Comparison of ENCODE assay signal across 9 cellular contexts in genomic region chr1:155062151-155062686, GRCh38. TPM values are rescaled to one million over a fixed set of nuclear protein-coding genes. Genes with fewer than 3 reads are reported as not detected.
A peak's percentile ranks its signal among the peaks of the same experiment; 100 is the strongest.
DNase-seq lines count a peak whose midpoint lies in the region; ATAC-seq and TF ChIP-seq lines count a peak whose summit lies in the region.
"Had no signal": no experiment of that assay in that cellular context is flagged by ENCODE, and none has a peak within 500 bp of the region (broad histone marks: within the 10 kb centered on the region; RNA-seq: fewer than 3 reads in every experiment).

No MANE protein-coding gene starts in this region.

- peak overlapping the region; percentile 95 for H3K4me2 ChIP-seq in Karpas-422 (ENCODE audit: low read depth, low read length, poor library complexity, severe bottlenecking)
- H3K4me2 ChIP-seq in neuronal stem cell (ENCODE audit: insufficient read depth, low read length, poor library complexity, severe bottlenecking), result peak overlapping the region; percentile 93

- H3K4me1 Mint-ChIP-seq in activated T-helper 1 cell treated with anti-CD3 and anti-CD28 coated beads, Interleukin-12 subunit alpha, Interleukin-12 subunit beta, Interleukin-2, Interleukin-4 antibody, amounts not matched to agents 30 ng/mL and 10 ng/mL and 1 ng/mL, durations not matched to agents 14 hours and 24 hours and 36 hours (ENCODE audit: low read depth), result peaks cover 31% of the 10 kb centered on the region

- no peak overlapping the region for H2BK12ac ChIP-seq in neuronal stem cell (ENCODE audit: low read length)

- no peak overlapping the region for H3K4ac ChIP-seq in neuronal stem cell (ENCODE audit: low read length)

- peak overlapping the region; percentile 85 for H3K4me3 ChIP-seq in Karpas-422 (ENCODE audit: low read length)
- H3K4me3 ChIP-seq in effector memory CD4-positive, alpha-beta T cell (ENCODE audit: insufficient read depth, low read depth, low read length, poor library complexity, severe bottlenecking), result peak overlapping the region; percentile 92
- H3K4me3 ChIP-seq in neuronal stem cell (ENCODE audit: low read length in 2 of 2), result no peak overlapping the region
- H3K4me3 ChIP-seq in body of pancreas, result no peak overlapping the region

- intact Hi-C loops in activated T-helper 1 cell treated with anti-CD3 and anti-CD28 coated beads, Interleukin-12 subunit alpha, Interleukin-12 subunit beta, Interleukin-2, Interleukin-4 antibody, amounts not matched to agents 30 ng/mL and 10 ng/mL and 1 ng/mL, durations not matched to agents 14 hours and 24 hours and 36 hours (cut with micrococcal nuclease), result loop anchor here (2.0 to 5.0 kb wide), 3 partner anchors 73 to 503 kb away; partner anchors contain the start of genes ADAR, SLC50A1 and UBE2Q1
- intact Hi-C loops in body of pancreas (cut with DNase I), result no loop called here

- DNase-seq in DMS53 (lab: John Stamatoyannopoulos, UW) (peak; percentile 78), DMS53 treated with DMSO at 0.1 percent for 48 hours (lab: John Stamatoyannopoulos, UW; ENCODE audit: unreplicated experiment) (no peak), Karpas-422 (peak; percentile 65), neuronal stem cell (ENCODE audit: low spot score) (peak; percentile 55), omental fat pad (ENCODE audit: low spot score) (no peak), body of pancreas (no peak)
- no peak for DNase-seq in effector memory CD4-positive, alpha-beta T cell
- no peak for DNase-seq in activated T-helper 1 cell treated with anti-CD3 and anti-CD28 coated beads, Interleukin-12 subunit alpha, Interleukin-12 subunit beta, Interleukin-2, Interleukin-4 antibody, amounts not matched to agents 30 ng/mL and 10 ng/mL and 1 ng/mL, durations not matched to agents 14 hours and 24 hours and 36 hours (ENCODE audit: low spot score)

- H3K9ac ChIP-seq in Karpas-422 (ENCODE audit: low read length) (peak overlapping the region; percentile 67), neuronal stem cell (ENCODE audit: low read depth, low read length, poor library complexity) (peak overlapping the region; percentile 65)

- no peaks in the 10 kb centered on the region for H3K9me3 Mint-ChIP-seq in activated T-helper 1 cell treated with anti-CD3 and anti-CD28 coated beads, Interleukin-12 subunit alpha, Interleukin-12 subunit beta, Interleukin-2, Interleukin-4 antibody, amounts not matched to agents 30 ng/mL and 10 ng/mL and 1 ng/mL, durations not matched to agents 14 hours and 24 hours and 36 hours

- H3K27ac ChIP-seq in Karpas-422 (ENCODE audit: low read length) (peak overlapping the region; percentile 67), neuronal stem cell (replicated peaks; ENCODE audit: low read length) (no peak overlapping the region), body of pancreas (peak overlapping the region in 1 of 4 donors; percentile 59)
- H3K27ac ChIP-seq in effector memory CD4-positive, alpha-beta T cell (ENCODE audit: insufficient read depth, low read length, poor library complexity, severe bottlenecking), result no peak overlapping the region

- H2BK15ac ChIP-seq in neuronal stem cell (ENCODE audit: low read length), result peak overlapping the region; percentile 7

- H3K27me3 ChIP-seq in Karpas-422 (ENCODE audit: low read length) (no peaks in the 10 kb centered on the region), neuronal stem cell (ENCODE audit: control insufficient read depth in 3 of 3, insufficient read depth in 3 of 3, low read depth in 1 of 3, low read length in 3 of 3) (no peaks in the 10 kb centered on the region), body of pancreas (no peaks in the 10 kb centered on the region)
- no peaks in the 10 kb centered on the region for H3K27me3 ChIP-seq in effector memory CD4-positive, alpha-beta T cell (replicated peaks; ENCODE audit: control insufficient read depth, insufficient read depth, low read length, poor library complexity, severe bottlenecking)

- peaks cover 8% of the 10 kb centered on the region for H3K79me1 ChIP-seq in neuronal stem cell (ENCODE audit: low read depth, low read length)

- H3K27me3 Mint-ChIP-seq in activated T-helper 1 cell treated with anti-CD3 and anti-CD28 coated beads, Interleukin-12 subunit alpha, Interleukin-12 subunit beta, Interleukin-2, Interleukin-4 antibody, amounts not matched to agents 30 ng/mL and 10 ng/mL and 1 ng/mL, durations not matched to agents 14 hours and 24 hours and 36 hours (ENCODE audit: insufficient read depth), result no peaks in the 10 kb centered on the region

- no CpG with 5 or more reads among the region's 29 CpGs for WGBS in neuronal stem cell (ENCODE audit: extremely low coverage in 2 of 2, insufficient read length in 2 of 2, insufficient replicate concordance in 1 of 2), 2 donors
- WGBS in body of pancreas, 2 donors, result 0 to 18% methylated on average over 2 to 29 of the region's 29 CpGs

- H4K8ac ChIP-seq in neuronal stem cell (ENCODE audit: low read depth, low read length), result no peak overlapping the region

- no peaks in the 10 kb centered on the region for H3K9me2 ChIP-seq in Karpas-422 (replicated peaks; ENCODE audit: insufficient read depth, low read length)

- ATAC-seq in omental fat pad (ENCODE audit: low FRiP score) (no peak), body of pancreas (no peak)

- H2BK5ac ChIP-seq in neuronal stem cell (ENCODE audit: low read length), result peak overlapping the region; percentile 88

- H3K4me1 ChIP-seq in Karpas-422 (ENCODE audit: low read length), result peaks cover 32% of the 10 kb centered on the region
- H3K4me1 ChIP-seq in effector memory CD4-positive, alpha-beta T cell (ENCODE audit: control insufficient read depth, insufficient read depth, low read length, poor library complexity, severe bottlenecking), result peaks cover 28% of the 10 kb centered on the region
- H3K4me1 ChIP-seq in neuronal stem cell (ENCODE audit: control insufficient read depth in 2 of 2, insufficient read depth in 1 of 2, low read depth in 1 of 2, low read length in 2 of 2), result peaks cover 12 to 15% of the 10 kb centered on the region in 2 donors
- peaks cover 35% of the 10 kb centered on the region for H3K4me1 ChIP-seq in body of pancreas

- no peak overlapping the region for H2BK120ac ChIP-seq in neuronal stem cell (ENCODE audit: low read depth, low read length)

- H3K79me2 ChIP-seq in Karpas-422 (ENCODE audit: low read length), result peaks cover 11% of the 10 kb centered on the region

- TF ChIP-seq CTCF in omental fat pad (IDR thresholded peaks at IDR 0.05) (no peak), body of pancreas (IDR thresholded peaks at IDR 0.05) (peak in 1 of 7 experiments; percentile 1)

- no peak overlapping the region for H3K27ac Mint-ChIP-seq in activated T-helper 1 cell treated with anti-CD3 and anti-CD28 coated beads, Interleukin-12 subunit alpha, Interleukin-12 subunit beta, Interleukin-2, Interleukin-4 antibody, amounts not matched to agents 30 ng/mL and 10 ng/mL and 1 ng/mL, durations not matched to agents 14 hours and 24 hours and 36 hours

- peak overlapping the region; percentile 93 for H2AK5ac ChIP-seq in neuronal stem cell (ENCODE audit: low read depth, low read length)

- no peak overlapping the region for H4K91ac ChIP-seq in neuronal stem cell (ENCODE audit: low read depth, low read length, poor library complexity)

- 0 out of 2 replicates have a peak, but pooled peaks cover 4% of the 10 kb centered on the region for H4K20me1 ChIP-seq in Karpas-422 (ENCODE audit: insufficient read depth, low read depth, low read length)

- H3K36me3 Mint-ChIP-seq in activated T-helper 1 cell treated with anti-CD3 and anti-CD28 coated beads, Interleukin-12 subunit alpha, Interleukin-12 subunit beta, Interleukin-2, Interleukin-4 antibody, amounts not matched to agents 30 ng/mL and 10 ng/mL and 1 ng/mL, durations not matched to agents 14 hours and 24 hours and 36 hours (ENCODE audit: low read depth), result peaks cover 8% of the 10 kb centered on the region

- H3K18ac ChIP-seq in neuronal stem cell (ENCODE audit: low read length), result peak overlapping the region; percentile 92

- H2AFZ ChIP-seq in Karpas-422 (ENCODE audit: low read length), result no peak overlapping the region
- H2AFZ ChIP-seq in neuronal stem cell (ENCODE audit: low read length), result no peak overlapping the region

- no peak overlapping the region for H3K4me3 Mint-ChIP-seq in activated T-helper 1 cell treated with anti-CD3 and anti-CD28 coated beads, Interleukin-12 subunit alpha, Interleukin-12 subunit beta, Interleukin-2, Interleukin-4 antibody, amounts not matched to agents 30 ng/mL and 10 ng/mL and 1 ng/mL, durations not matched to agents 14 hours and 24 hours and 36 hours

- H3K14ac ChIP-seq in neuronal stem cell (ENCODE audit: low read length), result no peak overlapping the region

- peak overlapping the region; percentile 83 for H3K23ac ChIP-seq in neuronal stem cell (ENCODE audit: low read depth, low read length, poor library complexity)

- no peak for TF ChIP-seq POLR2A in body of pancreas (IDR thresholded peaks at IDR 0.05)

- H3K9me3 ChIP-seq in Karpas-422 (ENCODE audit: low read length) (no peaks in the 10 kb centered on the region), neuronal stem cell (replicated peaks in 1 of 2; ENCODE audit: control insufficient read depth in 2 of 2, insufficient read depth in 1 of 2, low read depth in 1 of 2, low read length in 2 of 2) (no peaks in the 10 kb centered on the region), body of pancreas (no peaks in the 10 kb centered on the region)
- H3K9me3 ChIP-seq in effector memory CD4-positive, alpha-beta T cell (ENCODE audit: control insufficient read depth, low read length), result no peaks in the 10 kb centered on the region

- H3K36me3 ChIP-seq in Karpas-422 (ENCODE audit: insufficient read depth, low read length), result no peaks in the 10 kb centered on the region; the same call in 1 of the 2 replicates
- H3K36me3 ChIP-seq in effector memory CD4-positive, alpha-beta T cell (ENCODE audit: control insufficient read depth, insufficient read depth, low read length), result peaks cover 18% of the 10 kb centered on the region
- H3K36me3 ChIP-seq in neuronal stem cell (replicated peaks in 1 of 2; ENCODE audit: control insufficient read depth in 2 of 2, insufficient read depth in 2 of 2, low read length in 2 of 2), result peaks cover 22 to 38% of the 10 kb centered on the region in 2 donors
- no peaks in the 10 kb centered on the region for H3K36me3 ChIP-seq in body of pancreas (replicated peaks in 1 of 2; ENCODE audit: insufficient read depth in 1 of 2, low read depth in 2 of 2)

RNA-seq across cellular contexts. Expression of gene EFNA4, which starts 1.3 kb away (rescaled TPM):
- 10.4 and 14.5 TPM in 2 replicates for total RNA-seq in Karpas-422 (2014; rRNA removed; shearing (Covaris generic); ENCODE audit: low replicate concordance)
- 24.6 TPM for polyA plus RNA-seq in neuronal stem cell (2013, experiment 1 of 2)
- 24.2 TPM for polyA plus RNA-seq in neuronal stem cell (2013, experiment 2 of 2)
- total RNA-seq in activated T-helper 1 cell treated with anti-CD3 and anti-CD28 coated beads, Interleukin-12 subunit alpha, Interleukin-12 subunit beta, Interleukin-2, Interleukin-4 antibody, amounts not matched to agents 30 ng/mL and 10 ng/mL and 1 ng/mL, durations not matched to agents 14 hours and 24 hours and 36 hours, result 5.7 and 6.8 TPM in 2 replicates
- 1 to 10 TPM; 1.7 to 5.0 (median 4.4) TPM for total RNA-seq in omental fat pad
- 1 to 10 TPM; 4.7 to 5.6 TPM for total RNA-seq in body of pancreas

RNA-seq across cellular contexts. Expression of gene ADAM15, which starts 11.1 kb away (rescaled TPM):
- 33.6 and 50.0 TPM in 2 replicates for total RNA-seq in Karpas-422 (2014; rRNA removed; shearing (Covaris generic); ENCODE audit: low replicate concordance)
- polyA plus RNA-seq in neuronal stem cell (2013, experiment 1 of 2), result 32.1 TPM
- polyA plus RNA-seq in neuronal stem cell (2013, experiment 2 of 2), result 31.7 TPM
- total RNA-seq in activated T-helper 1 cell treated with anti-CD3 and anti-CD28 coated beads, Interleukin-12 subunit alpha, Interleukin-12 subunit beta, Interleukin-2, Interleukin-4 antibody, amounts not matched to agents 30 ng/mL and 10 ng/mL and 1 ng/mL, durations not matched to agents 14 hours and 24 hours and 36 hours, result 82.9 and 86.8 TPM in 2 replicates
- total RNA-seq in omental fat pad (100 to 1,000 TPM; 116 to 262 (median 157) TPM), body of pancreas (10 to 100 TPM; 37.2 to 48.5 TPM)

RNA-seq across cellular contexts. Expression of gene EFNA3, which starts 16.4 kb away (rescaled TPM):
- 12.2 and 15.7 TPM in 2 replicates for total RNA-seq in Karpas-422 (2014; rRNA removed; shearing (Covaris generic); ENCODE audit: low replicate concordance)
- polyA plus RNA-seq in neuronal stem cell (2013, experiment 1 of 2), result 15.2 TPM
- 14.6 TPM for polyA plus RNA-seq in neuronal stem cell (2013, experiment 2 of 2)
- 2.8 and 3.0 TPM in 2 replicates for total RNA-seq in activated T-helper 1 cell treated with anti-CD3 and anti-CD28 coated beads, Interleukin-12 subunit alpha, Interleukin-12 subunit beta, Interleukin-2, Interleukin-4 antibody, amounts not matched to agents 30 ng/mL and 10 ng/mL and 1 ng/mL, durations not matched to agents 14 hours and 24 hours and 36 hours
- total RNA-seq in omental fat pad (1 to 10 TPM in 2 of 4 donors, under 1 TPM in 1, not detected in 1; 0.84 to 1.8 (median 1.6) TPM), body of pancreas (1 to 10 TPM in 1 of 2 donors, not detected in 1; 1.8 TPM)

RNA-seq across cellular contexts. Expression of gene DCST1, which starts 28.6 kb away (rescaled TPM):
- not detected in 2 replicates for total RNA-seq in Karpas-422 (2014; rRNA removed; shearing (Covaris generic); ENCODE audit: low replicate concordance)
- polyA plus RNA-seq in neuronal stem cell (2013, experiment 1 of 2), result 0.03 TPM
- polyA plus RNA-seq in neuronal stem cell (2013, experiment 2 of 2), result 0.06 TPM
- not detected in 2 replicates for total RNA-seq in activated T-helper 1 cell treated with anti-CD3 and anti-CD28 coated beads, Interleukin-12 subunit alpha, Interleukin-12 subunit beta, Interleukin-2, Interleukin-4 antibody, amounts not matched to agents 30 ng/mL and 10 ng/mL and 1 ng/mL, durations not matched to agents 14 hours and 24 hours and 36 hours
- not detected for total RNA-seq in omental fat pad
- not detected for total RNA-seq in body of pancreas
- total RNA-seq: left cardiac atrium had no signal

RNA-seq across cellular contexts. Expression of gene DCST2, which starts 28.6 kb away (rescaled TPM):
- total RNA-seq in Karpas-422 (2014; rRNA removed; shearing (Covaris generic); ENCODE audit: low replicate concordance), result 1.3 and 3.5 TPM in 2 replicates
- polyA plus RNA-seq in neuronal stem cell (2013, experiment 1 of 2), result 2.7 TPM
- polyA plus RNA-seq in neuronal stem cell (2013, experiment 2 of 2), result 2.2 TPM
- 0.26 and 0.27 TPM in 2 replicates for total RNA-seq in activated T-helper 1 cell treated with anti-CD3 and anti-CD28 coated beads, Interleukin-12 subunit alpha, Interleukin-12 subunit beta, Interleukin-2, Interleukin-4 antibody, amounts not matched to agents 30 ng/mL and 10 ng/mL and 1 ng/mL, durations not matched to agents 14 hours and 24 hours and 36 hours
- total RNA-seq in omental fat pad, result under 1 TPM in 3 of 4 donors, not detected in 1; 0.36 to 0.79 (median 0.38) TPM
- 1 to 10 TPM in 1 of 2 donors, under 1 TPM in 1; 0.33 to 1.8 TPM for total RNA-seq in body of pancreas

Comparison
In these comparisons a context has a peak if more than half of its experiments do, and no peak if none do; other contexts are left out.
1. DNase-seq: peak in DMS53 (single experiment), Karpas-422 (single experiment) and neuronal stem cell (single experiment); none in DMS53 treated with DMSO at 0.1 percent for 48 hours (single experiment), effector memory CD4-positive, alpha-beta T cell (0 of 3), activated T-helper 1 cell treated with anti-CD3 and anti-CD28 coated beads, Interleukin-12 subunit alpha, Interleukin-12 subunit beta, Interleukin-2, Interleukin-4 antibody, amounts not matched to agents 30 ng/mL and 10 ng/mL and 1 ng/mL, durations not matched to agents 14 hours and 24 hours and 36 hours (single experiment), omental fat pad (single experiment) and body of pancreas (0 of 4).
2. H3K4me3 ChIP-seq: peak in Karpas-422 (single experiment) and effector memory CD4-positive, alpha-beta T cell (single experiment); none in neuronal stem cell (0 of 2) and body of pancreas (0 of 2).